Comparison of ENCODE assay signal across 8 cellular contexts in genomic region chr5:139272471-139273321, GRCh38. TPM values are rescaled to one million over a fixed set of nuclear protein-coding genes. Genes with fewer than 3 reads are reported as not detected.
DNase-seq lines count a peak whose midpoint lies in the region; ATAC-seq and TF ChIP-seq lines count a peak whose summit lies in the region.

No MANE protein-coding gene starts in this region.

- H3K4me3 Mint-ChIP-seq in IgD-negative memory B cell, result peak overlapping the region; percentile 88 to 96 (median 94)
- H3K4me3 Mint-ChIP-seq in stimulated activated naive B cell treated with anti-CD40 and anti-IgM and Interleukin-4, amounts not matched to agents 10 μg/mL and 1 μg/mL and 100 μg/mL, for 72 hours, result peak overlapping the region; percentile 93 to 95

- TF ChIP-seq CTCF in WI38 (IDR thresholded peaks at IDR 0.05; ENCODE audit: low read depth, low read length) (no peak), fibroblast of villous mesenchyme (IDR thresholded peaks at IDR 0.05; ENCODE audit: insufficient read depth, low read depth, low read length) (no peak)

- peaks cover 3% of the 10 kb centered on the region for H3K36me3 Mint-ChIP-seq in IgD-negative memory B cell
- H3K36me3 Mint-ChIP-seq in stimulated activated naive B cell treated with anti-CD40 and anti-IgM and Interleukin-4, amounts not matched to agents 10 μg/mL and 1 μg/mL and 100 μg/mL, for 72 hours, result peaks cover 20 to 27% of the 10 kb centered on the region in 2 donors

- peak; percentile 42 for DNase-seq in Caki2 (ENCODE audit: low read depth)
- DNase-seq in fibroblast of villous mesenchyme (ENCODE audit: low read depth), result peak; percentile 85
- DNase-seq in stimulated activated naive B cell treated with anti-CD40 and anti-IgM and Interleukin-4, amounts not matched to agents 10 μg/mL and 1 μg/mL and 100 μg/mL, for 72 hours, result no peak
- no peak for DNase-seq in NCI-H2196 treated with DMSO at 0.1 percent for 48 hours (lab: John Stamatoyannopoulos, UW; ENCODE audit: unreplicated experiment)

- ATAC-seq in stimulated activated naive B cell treated with anti-CD40 and anti-IgM and Interleukin-4, amounts not matched to agents 10 μg/mL and 1 μg/mL and 100 μg/mL, for 72 hours (replicated peaks), result no peak
- ATAC-seq in HG02763 (IDR thresholded peaks at IDR 0.05; ENCODE audit: unreplicated experiment), result no peak
- ATAC-seq in HG03045 (IDR thresholded peaks at IDR 0.05; ENCODE audit: unreplicated experiment), result no peak

- H3K27ac Mint-ChIP-seq in IgD-negative memory B cell, result peak overlapping the region; percentile 59 to 96 (median 84)
- H3K27ac Mint-ChIP-seq in stimulated activated naive B cell treated with anti-CD40 and anti-IgM and Interleukin-4, amounts not matched to agents 10 μg/mL and 1 μg/mL and 100 μg/mL, for 72 hours, result peak overlapping the region; percentile 96

- H3K27me3 Mint-ChIP-seq in IgD-negative memory B cell, result no peaks in the 10 kb centered on the region
- H3K27me3 Mint-ChIP-seq in stimulated activated naive B cell treated with anti-CD40 and anti-IgM and Interleukin-4, amounts not matched to agents 10 μg/mL and 1 μg/mL and 100 μg/mL, for 72 hours, result no peaks in the 10 kb centered on the region

- no peaks in the 10 kb centered on the region for H3K9me3 Mint-ChIP-seq in IgD-negative memory B cell
- H3K9me3 Mint-ChIP-seq in stimulated activated naive B cell treated with anti-CD40 and anti-IgM and Interleukin-4, amounts not matched to agents 10 μg/mL and 1 μg/mL and 100 μg/mL, for 72 hours, result no peaks in the 10 kb centered on the region

- in situ Hi-C loops in Caki2 (cut with HindIII; ENCODE audit: low pct_unique_long_range_greater_than_20kb, low sequenced_read_pairs), result no loop called here

- H3K4me3 ChIP-seq in WI38 (ENCODE audit: low read depth, low read length), result peak overlapping the region; percentile 67
- no peak overlapping the region for H3K4me3 ChIP-seq in fibroblast of villous mesenchyme (ENCODE audit: low read depth, low read length)

- H3K4me1 Mint-ChIP-seq in IgD-negative memory B cell, result peaks cover 27 to 48% (median 35%) of the 10 kb centered on the region in 3 donors
- peaks cover 37 to 78% of the 10 kb centered on the region in 2 donors for H3K4me1 Mint-ChIP-seq in stimulated activated naive B cell treated with anti-CD40 and anti-IgM and Interleukin-4, amounts not matched to agents 10 μg/mL and 1 μg/mL and 100 μg/mL, for 72 hours

RNA-seq across cellular contexts. Expression of gene MATR3, which starts 20.8 kb away (rescaled TPM):
- total RNA-seq in Caki2 (2014; rRNA removed; shearing (Covaris generic); ENCODE audit: low replicate concordance), result 150 and 191 TPM in 2 replicates
- 346 TPM for polyA plus RNA-seq in IgD-negative memory B cell
- total RNA-seq in fibroblast of villous mesenchyme, result 190 and 239 TPM in 2 replicates

Comparison
In these comparisons a context has a peak if more than half of its experiments do, and no peak if none do; other contexts are left out.
1. DNase-seq: peak in Caki2 (single experiment) and fibroblast of villous mesenchyme (single experiment); none in stimulated activated naive B cell treated with anti-CD40 and anti-IgM and Interleukin-4, amounts not matched to agents 10 μg/mL and 1 μg/mL and 100 μg/mL, for 72 hours (single experiment) and NCI-H2196 treated with DMSO at 0.1 percent for 48 hours (single experiment).